8 cellular contexts compared by ENCODE assay signal in genomic region chr1:219837274-219837993, GRCh38.
A peak's percentile ranks its signal among the peaks of the same experiment; 100 is the strongest.
DNase-seq lines count a peak whose midpoint lies in the region; ATAC-seq and TF ChIP-seq lines count a peak whose summit lies in the region.

No MANE protein-coding gene starts in this region.

- no peak overlapping the region for H3K23ac ChIP-seq in mesendoderm (ENCODE audit: low read length)

- H3K4me2 ChIP-seq in mesendoderm (ENCODE audit: low read length) = no peak overlapping the region

- H2BK5ac ChIP-seq in mesendoderm (ENCODE audit: low read length) = no peak overlapping the region

- WGBS in mesendoderm (ENCODE audit: extremely low coverage, insufficient coverage, low lambda C conversion rate) = no CpG with 5 or more reads among the region's 7 CpGs

- DNase-seq in SIG-M5 treated with dmso at 0.1 percent for 504 hours (lab: John Stamatoyannopoulos, UW; ENCODE audit: unreplicated experiment) = peak; percentile 65
- no peak for DNase-seq in SIG-M5 (lab: John Stamatoyannopoulos, UW)
- DNase-seq in NCI-H69 (lab: John Stamatoyannopoulos, UW) = peak; percentile 81
- peak; percentile 67 to 69 for DNase-seq in cardiac fibroblast (ENCODE audit: low read depth in 2 of 2)
- peak; percentile 80 for DNase-seq in mesendoderm
- DNase-seq in stimulated activated CD4-positive, alpha-beta T cell treated with anti-CD3 and anti-CD28 coated beads, Interleukin-4, amount 100 ng/mL, for 24 hours = no peak

- no peak overlapping the region for H3K4ac ChIP-seq in mesendoderm (ENCODE audit: low read depth, low read length)

- peak; percentile 51 for TF ChIP-seq CTCF in cardiac fibroblast (IDR thresholded peaks at IDR 0.05; ENCODE audit: low read depth, low read length)

- no peak overlapping the region for H4K8ac ChIP-seq in mesendoderm (ENCODE audit: low read depth, low read length)

- no peaks in the 10 kb centered on the region for H3K27me3 ChIP-seq in mesendoderm (ENCODE audit: insufficient read depth, low read length, poor library complexity)

- no peak overlapping the region for H3K56ac ChIP-seq in mesendoderm (ENCODE audit: low read length)

- no peak overlapping the region for H2AK5ac ChIP-seq in mesendoderm (ENCODE audit: low read length)

- no peaks in the 10 kb centered on the region for H3K79me2 ChIP-seq in mesendoderm (ENCODE audit: control insufficient read depth, insufficient read depth, low read length)

- no peaks in the 10 kb centered on the region for H3K36me3 ChIP-seq in mesendoderm (ENCODE audit: control insufficient read depth, insufficient read depth, low read length)

- no peak overlapping the region for H3K18ac ChIP-seq in mesendoderm (ENCODE audit: low read length)

- H3K27ac ChIP-seq in mesendoderm (ENCODE audit: low read depth, low read length) = no peak overlapping the region

- no peaks in the 10 kb centered on the region for H3K4me1 ChIP-seq in mesendoderm (ENCODE audit: control insufficient read depth, low read depth, low read length)

- no peak overlapping the region for H3K9ac ChIP-seq in mesendoderm (ENCODE audit: low read length)

- no peak overlapping the region for H2BK120ac ChIP-seq in mesendoderm (ENCODE audit: low read depth, low read length)

- H3K79me1 ChIP-seq in mesendoderm (ENCODE audit: low read length) = no peaks in the 10 kb centered on the region

- no peak overlapping the region for H2BK15ac ChIP-seq in mesendoderm (replicated peaks; ENCODE audit: low read depth)

- peak; percentile 64 for ATAC-seq in HG03378 (IDR thresholded peaks at IDR 0.05; ENCODE audit: unreplicated experiment)
- no peak for ATAC-seq in GM18502 (IDR thresholded peaks at IDR 0.05; ENCODE audit: poor library complexity, unreplicated experiment)

- no peak overlapping the region for H4K5ac ChIP-seq in mesendoderm (ENCODE audit: low read length)

- H3K4me3 ChIP-seq in cardiac fibroblast (replicated peaks in 1 of 2; ENCODE audit: low read depth in 2 of 2, low read length in 2 of 2) (no peak overlapping the region), mesendoderm (ENCODE audit: low read length) (no peak overlapping the region)

Comparison
In these comparisons a context has a peak if more than half of its experiments do, and no peak if none do; other contexts are left out.
1. DNase-seq: peak in SIG-M5 treated with dmso at 0.1 percent for 504 hours (single experiment), NCI-H69 (single experiment), cardiac fibroblast (2 of 2) and mesendoderm (single experiment); none in SIG-M5 (single experiment) and stimulated activated CD4-positive, alpha-beta T cell treated with anti-CD3 and anti-CD28 coated beads, Interleukin-4, amount 100 ng/mL, for 24 hours (single experiment).